Comparison of ENCODE assay signal across 8 cellular contexts in genomic region chr5:44952376-44952775, GRCh38.
A peak's percentile ranks its signal among the peaks of the same experiment; 100 is the strongest.
DNase-seq lines count a peak whose midpoint lies in the region; ATAC-seq and TF ChIP-seq lines count a peak whose summit lies in the region.

No MANE protein-coding gene starts in this region.

- DNase-seq in GM10248 (ENCODE audit: extremely low spot score) = peak; percentile 20
- peak; percentile 22 to 34 for DNase-seq in HL-60 (ENCODE audit: low read depth in 1 of 2, low spot score in 1 of 2)
- DNase-seq in OCI-M1 (lab: John Stamatoyannopoulos, UW) = peak; percentile 83
- no peak for DNase-seq in esophagus squamous epithelium (lab: John Stamatoyannopoulos, UW)
- DNase-seq in stimulated activated naive B cell treated with anti-CD40 and anti-IgM and Interleukin-4, amounts not matched to agents 10 μg/mL and 1 μg/mL and 100 μg/mL, for 72 hours = no peak
- DNase-seq in natural killer cell = no peak
- DNase-seq in CD4-positive, alpha-beta memory T cell = no peak

- TF ChIP-seq CTCF in GM10248 (IDR thresholded peaks at IDR 0.05; ENCODE audit: control extremely low read depth, extremely low read depth, low read depth, missing control alignments) (peak; percentile 49), HL-60 (IDR thresholded peaks at IDR 0.05; ENCODE audit: insufficient read depth, low read length) (peak; percentile 58), esophagus squamous epithelium (IDR thresholded peaks at IDR 0.05) (peak in 5 of 6 experiments; percentile 31 to 71 (median 38)), natural killer cell (IDR thresholded peaks at IDR 0.05) (no peak)

- POLR2A ChIA-PET in GM10248 (lab: Yijun Ruan, JAX) = no interaction called here
- POLR2A ChIA-PET in CD4-positive, alpha-beta memory T cell (lab: Charles Lee; ENCODE audit: partially characterized antibody) = no interaction called here

- CTCF ChIA-PET in GM10248 (lab: Yijun Ruan, JAX) = interaction anchor here (0.8 to 2.5 kb wide), 11 partner anchors 9 to 123 kb away, joined by 3 to 18 read pairs (median 4); no protein-coding TSS in a partner anchor
- CTCF ChIA-PET in CD4-positive, alpha-beta memory T cell (lab: Charles Lee; ENCODE audit: partially characterized antibody) = no interaction called here

- H3K36me3 ChIP-seq in esophagus squamous epithelium = no peaks in the 10 kb centered on the region
- H3K36me3 ChIP-seq in CD4-positive, alpha-beta memory T cell (ENCODE audit: insufficient read depth, low read length) = no peaks in the 10 kb centered on the region

- TF ChIP-seq POLR2A in esophagus squamous epithelium (IDR thresholded peaks at IDR 0.05) = no peak

- H3K9me3 ChIP-seq in esophagus squamous epithelium = no peaks in the 10 kb centered on the region
- no peaks in the 10 kb centered on the region for H3K9me3 ChIP-seq in CD4-positive, alpha-beta memory T cell (ENCODE audit: control insufficient read depth in 1 of 2, low read length in 2 of 2)

- 0 to 5% methylated on average over 1 of the region's 1 CpG for WGBS in esophagus squamous epithelium, 2 donors

- H3K4me3 Mint-ChIP-seq in stimulated activated naive B cell treated with anti-CD40 and anti-IgM and Interleukin-4, amounts not matched to agents 10 μg/mL and 1 μg/mL and 100 μg/mL, for 72 hours = no peak overlapping the region
- H3K4me3 Mint-ChIP-seq in natural killer cell = no peak overlapping the region
- H3K4me3 Mint-ChIP-seq in CD4-positive, alpha-beta memory T cell = no peak overlapping the region

- H3K9me3 Mint-ChIP-seq in stimulated activated naive B cell treated with anti-CD40 and anti-IgM and Interleukin-4, amounts not matched to agents 10 μg/mL and 1 μg/mL and 100 μg/mL, for 72 hours = no peaks in the 10 kb centered on the region
- H3K9me3 Mint-ChIP-seq in natural killer cell = peaks cover 6 to 7% of the 10 kb centered on the region in 2 donors
- peaks cover 0 to 2% (median 0%) of the 10 kb centered on the region in 8 donors for H3K9me3 Mint-ChIP-seq in CD4-positive, alpha-beta memory T cell

- no peak overlapping the region for H3K4me3 ChIP-seq in HL-60 (replicated peaks; ENCODE audit: insufficient read depth, low read length)
- H3K4me3 ChIP-seq in esophagus squamous epithelium = no peak overlapping the region
- H3K4me3 ChIP-seq in CD4-positive, alpha-beta memory T cell (ENCODE audit: low read length in 2 of 2) = no peak overlapping the region

- intact Hi-C loops in esophagus squamous epithelium (cut with DNase I) (no loop called here), natural killer cell (cut with micrococcal nuclease) (no loop called here)
- intact Hi-C loops in CD4-positive, alpha-beta memory T cell (cut with micrococcal nuclease) = no loop called here

- no peaks in the 10 kb centered on the region for H3K4me1 ChIP-seq in esophagus squamous epithelium
- no peaks in the 10 kb centered on the region for H3K4me1 ChIP-seq in CD4-positive, alpha-beta memory T cell (ENCODE audit: insufficient read depth, low read length)

- no peak overlapping the region for H3K27ac ChIP-seq in HL-60 (replicated peaks)
- no peak overlapping the region for H3K27ac ChIP-seq in esophagus squamous epithelium
- H3K27ac ChIP-seq in CD4-positive, alpha-beta memory T cell (ENCODE audit: low read depth, low read length) = no peak overlapping the region

- no peaks in the 10 kb centered on the region for H3K27me3 Mint-ChIP-seq in stimulated activated naive B cell treated with anti-CD40 and anti-IgM and Interleukin-4, amounts not matched to agents 10 μg/mL and 1 μg/mL and 100 μg/mL, for 72 hours
- H3K27me3 Mint-ChIP-seq in natural killer cell (ENCODE audit: low read depth in 2 of 2) = no peaks in the 10 kb centered on the region
- H3K27me3 Mint-ChIP-seq in CD4-positive, alpha-beta memory T cell = no peaks in the 10 kb centered on the region

- H3K27me3 ChIP-seq in HL-60 (ENCODE audit: insufficient read depth, poor library complexity, severe bottlenecking) (no peaks in the 10 kb centered on the region), esophagus squamous epithelium (no peaks in the 10 kb centered on the region)
- H3K27me3 ChIP-seq in CD4-positive, alpha-beta memory T cell (ENCODE audit: insufficient read depth, low read length) = no peaks in the 10 kb centered on the region

- H3K36me3 Mint-ChIP-seq in stimulated activated naive B cell treated with anti-CD40 and anti-IgM and Interleukin-4, amounts not matched to agents 10 μg/mL and 1 μg/mL and 100 μg/mL, for 72 hours = no peaks in the 10 kb centered on the region
- H3K36me3 Mint-ChIP-seq in natural killer cell = no peaks in the 10 kb centered on the region
- no peaks in the 10 kb centered on the region for H3K36me3 Mint-ChIP-seq in CD4-positive, alpha-beta memory T cell

- ATAC-seq in GM21515 (IDR thresholded peaks at IDR 0.05; ENCODE audit: unreplicated experiment) (peak; percentile 83), natural killer cell (no peak)
- ATAC-seq in stimulated activated naive B cell treated with anti-CD40 and anti-IgM and Interleukin-4, amounts not matched to agents 10 μg/mL and 1 μg/mL and 100 μg/mL, for 72 hours (replicated peaks) = peak; percentile 50 to 68

- no peak overlapping the region for H3K27ac Mint-ChIP-seq in stimulated activated naive B cell treated with anti-CD40 and anti-IgM and Interleukin-4, amounts not matched to agents 10 μg/mL and 1 μg/mL and 100 μg/mL, for 72 hours
- no peak overlapping the region for H3K27ac Mint-ChIP-seq in natural killer cell
- no peak overlapping the region for H3K27ac Mint-ChIP-seq in CD4-positive, alpha-beta memory T cell

- no peaks in the 10 kb centered on the region for H3K4me1 Mint-ChIP-seq in stimulated activated naive B cell treated with anti-CD40 and anti-IgM and Interleukin-4, amounts not matched to agents 10 μg/mL and 1 μg/mL and 100 μg/mL, for 72 hours
- no peaks in the 10 kb centered on the region for H3K4me1 Mint-ChIP-seq in natural killer cell
- H3K4me1 Mint-ChIP-seq in CD4-positive, alpha-beta memory T cell = no peaks in the 10 kb centered on the region

Comparison
In these comparisons a context has a peak if more than half of its experiments do, and no peak if none do; other contexts are left out.
1. DNase-seq: peak in GM10248 (single experiment), HL-60 (2 of 2) and OCI-M1 (single experiment); none in esophagus squamous epithelium (single experiment), stimulated activated naive B cell treated with anti-CD40 and anti-IgM and Interleukin-4, amounts not matched to agents 10 μg/mL and 1 μg/mL and 100 μg/mL, for 72 hours (single experiment), natural killer cell (single experiment) and CD4-positive, alpha-beta memory T cell (0 of 5).
2. ATAC-seq: peak in GM21515 (single experiment) and stimulated activated naive B cell treated with anti-CD40 and anti-IgM and Interleukin-4, amounts not matched to agents 10 μg/mL and 1 μg/mL and 100 μg/mL, for 72 hours (2 of 2); none in natural killer cell (0 of 3).